In the genomic region with DNA sequence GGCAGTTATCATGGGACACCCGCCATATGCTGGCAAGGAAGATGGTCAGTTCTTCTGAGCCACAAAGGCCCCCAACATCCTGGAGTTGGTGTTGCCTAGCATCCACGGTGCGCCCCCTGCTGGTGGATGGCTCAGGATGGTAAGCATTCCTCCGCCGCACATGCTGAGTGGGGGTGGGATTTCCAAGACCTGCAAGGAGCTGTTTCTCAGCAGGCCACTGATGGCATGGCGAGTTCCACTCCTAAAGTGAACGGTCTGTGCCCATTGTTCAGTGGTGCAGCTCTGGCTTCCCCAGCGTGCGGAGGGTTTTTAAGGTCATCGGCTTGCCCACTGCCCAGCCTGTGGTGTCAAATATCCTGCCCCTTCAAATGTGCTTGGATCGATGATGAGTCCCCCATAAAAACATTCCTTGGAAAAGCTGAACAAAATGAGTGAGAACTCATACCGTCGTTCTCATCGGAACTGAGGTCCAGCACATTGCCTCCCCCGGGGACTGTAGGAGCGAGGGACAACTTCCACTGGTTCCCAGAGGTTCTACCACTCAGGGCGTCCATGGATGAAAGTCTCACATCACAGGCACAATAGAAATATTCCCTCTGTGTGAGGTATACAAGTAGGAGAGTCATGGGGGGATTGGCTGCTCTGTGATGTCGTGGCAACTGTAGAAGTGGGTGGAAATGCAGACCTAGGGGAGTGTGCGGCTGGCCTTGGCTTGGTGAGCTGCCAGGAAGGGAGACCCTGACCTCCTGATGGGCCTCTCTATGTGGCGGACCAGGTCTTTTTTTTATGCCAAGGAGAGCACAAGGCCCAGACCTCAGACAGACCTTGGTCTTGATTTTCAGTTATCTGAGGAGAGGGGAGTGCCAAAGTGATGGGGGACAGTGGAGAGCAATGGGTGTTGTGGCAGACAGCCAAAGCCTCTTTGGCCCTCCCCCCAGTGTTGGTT, we compare ENCODE assay signal across 16 cellular contexts.
A peak's percentile ranks its signal among the peaks of the same experiment; 100 is the strongest.
DNase-seq lines count a peak whose midpoint lies in the region; ATAC-seq and TF ChIP-seq lines count a peak whose summit lies in the region.
"Had no signal": no experiment of that assay in that cellular context is flagged by ENCODE, and none has a peak within 500 bp of the region (broad histone marks: within the 10 kb centered on the region; RNA-seq: fewer than 3 reads in every experiment).

No MANE protein-coding gene starts in this region.

- no peak overlapping the region for H4K5ac ChIP-seq in H9 (ENCODE audit: insufficient read length, low read depth, low read length)

- no peak overlapping the region for H3K4me3 Mint-ChIP-seq in CD14-positive monocyte
- H3K4me3 Mint-ChIP-seq in H9: no peak overlapping the region
- H3K4me3 Mint-ChIP-seq: activated naive CD8-positive, alpha-beta T cell treated with anti-CD3 and anti-CD28 coated beads, Interleukin-2, amount 10 ng/mL, durations not matched to agents 7 days and 5 days; stimulated activated memory B cell treated with anti-CD40 and anti-IgM and Interleukin-4, amounts not matched to agents 10 μg/mL and 1 μg/mL and 100 μg/mL, for 72 hours had no signal

- H2BK15ac ChIP-seq in H9 (ENCODE audit: low read depth, low read length): no peak overlapping the region

- no peak overlapping the region for H3K23ac ChIP-seq in H9 (ENCODE audit: insufficient read length, low read depth, low read length)

- H4K91ac ChIP-seq in H9 (ENCODE audit: insufficient read length, low read depth, low read length): no peak overlapping the region

- no peaks in the 10 kb centered on the region for H3K23me2 ChIP-seq in H9 (ENCODE audit: insufficient read length, low read depth, low read length, poor library complexity, severe bottlenecking)

- H3K4ac ChIP-seq in H9 (ENCODE audit: low read depth, low read length): no peak overlapping the region

- H2BK120ac ChIP-seq in H9 (ENCODE audit: low read depth, low read length, poor library complexity, severe bottlenecking): no peak overlapping the region

- H4K8ac ChIP-seq in H9 (replicated peaks; ENCODE audit: insufficient read length, low read depth, low read length): no peak overlapping the region

- no peak overlapping the region for H2AK5ac ChIP-seq in H9 (ENCODE audit: insufficient read length, low read length)

- intact Hi-C loops in CD14-positive monocyte (cut with micrococcal nuclease): no loop called here

- H3K27me3 Mint-ChIP-seq in CD14-positive monocyte (ENCODE audit: low read depth in 3 of 3): peaks cover 0 to under 1% (median 0%) of the 10 kb centered on the region in 3 donors
- peaks cover 3% of the 10 kb centered on the region for H3K27me3 Mint-ChIP-seq in H9 (ENCODE audit: low read depth)
- H3K27me3 Mint-ChIP-seq: activated naive CD8-positive, alpha-beta T cell treated with anti-CD3 and anti-CD28 coated beads, Interleukin-2, amount 10 ng/mL, durations not matched to agents 7 days and 5 days; stimulated activated memory B cell treated with anti-CD40 and anti-IgM and Interleukin-4, amounts not matched to agents 10 μg/mL and 1 μg/mL and 100 μg/mL, for 72 hours had no signal

- H2BK12ac ChIP-seq in H9 (ENCODE audit: insufficient read length, low read depth, low read length): no peak overlapping the region

- H3K18ac ChIP-seq in H9 (ENCODE audit: insufficient read length, low read depth, low read length): no peak overlapping the region

- no peak overlapping the region for H3K9ac ChIP-seq in H9 (ENCODE audit: extremely low read depth, insufficient read length, low read length)

- H3T11ph ChIP-seq in H9 (ENCODE audit: low read length): no peak overlapping the region

- peak; percentile 11 for TF ChIP-seq CTCF in CD14-positive monocyte (IDR thresholded peaks at IDR 0.05)
- peak; percentile 61 for TF ChIP-seq CTCF in H9 (conservative IDR thresholded peaks at IDR 0.05)
- no peak for TF ChIP-seq CTCF in coronary artery (IDR thresholded peaks at IDR 0.05)
- TF ChIP-seq CTCF in osteoblast (IDR thresholded peaks at IDR 0.05; ENCODE audit: extremely low read depth, low read depth, low read length): no peak

- peak; percentile 4 for DNase-seq in CD14-positive monocyte (ENCODE audit: low spot score)
- peak; percentile 30 for DNase-seq in H9
- no peak for DNase-seq in coronary artery (ENCODE audit: low spot score)
- DNase-seq in osteoblast (ENCODE audit: insufficient read length, low spot score, missing footprints): peak; percentile 57
- no peak for DNase-seq in cerebellar nuclear complex (lab: John Stamatoyannopoulos, UW)
- DNase-seq: activated naive CD8-positive, alpha-beta T cell treated with anti-CD3 and anti-CD28 coated beads, Interleukin-2, amount 10 ng/mL, durations not matched to agents 7 days and 5 days; C1 segment of cervical spinal cord; KBM-7; NCI-H524 treated with DMSO at 0.1 percent for 48 hours; Right ventricle myocardium superior; stimulated activated CD4-positive, alpha-beta T cell treated with anti-CD3 and anti-CD28 coated beads, Interleukin-4, amount 100 ng/mL, for 1 hour had no signal

- H3K36me3 Mint-ChIP-seq in CD14-positive monocyte (peaks cover 2 to 32% of the 10 kb centered on the region in 2 donors), H9 (ENCODE audit: insufficient read depth in 1 of 3, low read depth in 3 of 3) (peaks cover 100% of the 10 kb centered on the region in 3 experiments)

- H4K20me1 ChIP-seq in H9 (ENCODE audit: control insufficient read depth, insufficient read depth, insufficient read length) (no peaks in the 10 kb centered on the region), osteoblast (ENCODE audit: insufficient read depth, low read length) (no peaks in the 10 kb centered on the region)

- H3K4me2 ChIP-seq in H9 (ENCODE audit: insufficient read depth, insufficient read length, low read length) (no peak overlapping the region), osteoblast (ENCODE audit: insufficient read depth, low read length) (no peak overlapping the region)

- H2AFZ ChIP-seq in H9 (ENCODE audit: low read length) (no peak overlapping the region), osteoblast (ENCODE audit: low read length) (no peak overlapping the region)

- ATAC-seq in GM21515 (IDR thresholded peaks at IDR 0.05; ENCODE audit: unreplicated experiment) (no peak), HG03432 (IDR thresholded peaks at IDR 0.05; ENCODE audit: unreplicated experiment) (no peak), GM18520 (IDR thresholded peaks at IDR 0.05; ENCODE audit: unreplicated experiment) (no peak)
- ATAC-seq: mucosa of descending colon; stimulated activated memory B cell treated with anti-CD40 and anti-IgM and Interleukin-4, amounts not matched to agents 10 μg/mL and 1 μg/mL and 100 μg/mL, for 72 hours had no signal

- no peaks in the 10 kb centered on the region for H3K4me1 Mint-ChIP-seq in CD14-positive monocyte
- peaks cover 0 to 5% of the 10 kb centered on the region in 2 experiments; a peak in 1 of 4 replicates for H3K4me1 Mint-ChIP-seq in H9
- H3K4me1 Mint-ChIP-seq: activated naive CD8-positive, alpha-beta T cell treated with anti-CD3 and anti-CD28 coated beads, Interleukin-2, amount 10 ng/mL, durations not matched to agents 7 days and 5 days; stimulated activated memory B cell treated with anti-CD40 and anti-IgM and Interleukin-4, amounts not matched to agents 10 μg/mL and 1 μg/mL and 100 μg/mL, for 72 hours had no signal

- peaks cover 84 to 100% (median 100%) of the 10 kb centered on the region in 7 donors for H3K9me3 Mint-ChIP-seq in CD14-positive monocyte
- peaks cover 98 to 99% of the 10 kb centered on the region in 2 experiments for H3K9me3 Mint-ChIP-seq in H9

- H2BK5ac ChIP-seq in H9 (ENCODE audit: insufficient read length, low read length): no peak overlapping the region

- H3K79me1 ChIP-seq in H9 (ENCODE audit: insufficient read depth, low read depth, low read length, poor library complexity, severe bottlenecking): no peaks in the 10 kb centered on the region

- no peak overlapping the region for H3K14ac ChIP-seq in H9 (ENCODE audit: insufficient read depth, low read length)

- H3K27ac Mint-ChIP-seq in CD14-positive monocyte (peak overlapping the region in 1 of 7 donors; percentile 54), H9 (no peak overlapping the region; a peak in 1 of 7 replicates)
- H3K27ac Mint-ChIP-seq: activated naive CD8-positive, alpha-beta T cell treated with anti-CD3 and anti-CD28 coated beads, Interleukin-2, amount 10 ng/mL, durations not matched to agents 7 days and 5 days; stimulated activated memory B cell treated with anti-CD40 and anti-IgM and Interleukin-4, amounts not matched to agents 10 μg/mL and 1 μg/mL and 100 μg/mL, for 72 hours had no signal

- H3K4me1 ChIP-seq in H9 (ENCODE audit: insufficient read depth, low read length) (no peaks in the 10 kb centered on the region), osteoblast (ENCODE audit: insufficient read depth, low read length) (no peaks in the 10 kb centered on the region)

- H3K27me3 ChIP-seq in H9 (ENCODE audit: insufficient read depth, low read length): no peaks in the 10 kb centered on the region
- no peaks in the 10 kb centered on the region for H3K27me3 ChIP-seq in osteoblast (ENCODE audit: insufficient read depth, low read length)

- H3K27ac ChIP-seq in H9 (ENCODE audit: insufficient read length, low read depth, low read length) (no peak overlapping the region), coronary artery (no peak overlapping the region), osteoblast (ENCODE audit: low read depth, low read length) (no peak overlapping the region)

- peak overlapping the region; percentile 48 for H3K4me3 ChIP-seq in coronary artery
- no peak overlapping the region for H3K4me3 ChIP-seq in osteoblast (ENCODE audit: insufficient read depth, low read length)
- H3K4me3 ChIP-seq: mucosa of descending colon had no signal

- no peak overlapping the region for H2BK20ac ChIP-seq in H9 (ENCODE audit: low read depth, low read length, poor library complexity, severe bottlenecking)

- H3K56ac ChIP-seq in H9 (ENCODE audit: insufficient read length, low read depth, low read length): no peak overlapping the region

- H3K9me3 ChIP-seq in H9 (ENCODE audit: control insufficient read depth, low read depth, low read length) (peaks cover 92% of the 10 kb centered on the region), osteoblast (ENCODE audit: low read depth, low read length) (peaks cover 94% of the 10 kb centered on the region)

- WGBS in H9 (ENCODE audit: extremely low coverage, insufficient read length, low lambda C conversion rate): no CpG with 5 or more reads among the region's 20 CpGs

- peaks cover 1% of the 10 kb centered on the region; the same call in 1 of the 2 replicates for H3K79me2 ChIP-seq in H9 (ENCODE audit: insufficient read depth, low read length)
- no peaks in the 10 kb centered on the region for H3K79me2 ChIP-seq in osteoblast (ENCODE audit: insufficient read depth, low read length)

- H3K36me3 ChIP-seq in osteoblast (ENCODE audit: insufficient read depth, low read length): peaks cover 69% of the 10 kb centered on the region

Comparison
In these comparisons a context has a peak if more than half of its experiments do, and no peak if none do; other contexts are left out.
1. DNase-seq: peak in CD14-positive monocyte (single experiment), H9 (single experiment) and osteoblast (single experiment); none in coronary artery (single experiment) and cerebellar nuclear complex (0 of 2).
2. CTCF ChIP-seq: peak in CD14-positive monocyte (single experiment) and H9 (single experiment); none in coronary artery (single experiment) and osteoblast (single experiment).